ENCODE assay signal across 22 cellular contexts in genomic region chr11:15093432-15093831, GRCh38. TPM values are rescaled to one million over a fixed set of nuclear protein-coding genes. Genes with fewer than 3 reads are reported as not detected.
DNase-seq lines count a peak whose midpoint lies in the region; ATAC-seq and TF ChIP-seq lines count a peak whose summit lies in the region.
"Had no signal": no experiment of that assay in that cellular context is flagged by ENCODE, and none has a peak within 500 bp of the region (broad histone marks: within the 10 kb centered on the region; RNA-seq: fewer than 3 reads in every experiment).

No MANE protein-coding gene starts in this region.

- H3K27ac Mint-ChIP-seq in chondrocyte (ENCODE audit: unreplicated experiment), result no peak overlapping the region
- H3K27ac Mint-ChIP-seq: CD8-positive, alpha-beta memory T cell had no signal

- H3K36me3 Mint-ChIP-seq in chondrocyte (ENCODE audit: low read depth), result no peaks in the 10 kb centered on the region
- H3K36me3 Mint-ChIP-seq: CD8-positive, alpha-beta memory T cell had no signal

- H3K4me3 Mint-ChIP-seq in chondrocyte (ENCODE audit: unreplicated experiment), result no peak overlapping the region
- H3K4me3 Mint-ChIP-seq: activated T-cell treated with anti-CD3 and anti-CD28 coated beads, Interleukin-2, amount 50 U/mL, for 4 hours; CD8-positive, alpha-beta memory T cell had no signal

- H3K27me3 Mint-ChIP-seq in chondrocyte (ENCODE audit: low read depth), result peaks cover 23% of the 10 kb centered on the region

- peaks cover 7% of the 10 kb centered on the region for H3K9me3 Mint-ChIP-seq in chondrocyte (ENCODE audit: low read depth)
- H3K9me3 Mint-ChIP-seq: activated T-cell treated with anti-CD3 and anti-CD28 coated beads, Interleukin-2, amount 50 U/mL, for 4 hours had no signal

- peak; percentile 21 for DNase-seq in SKM-1 treated with dmso at 0.1 percent for 144 hours (lab: John Stamatoyannopoulos, UW; ENCODE audit: unreplicated experiment)
- DNase-seq in SKM-1 (lab: John Stamatoyannopoulos, UW; ENCODE audit: unreplicated experiment), result no peak
- no peak for DNase-seq in chondrocyte (ENCODE audit: low spot score)
- no peak for DNase-seq in NCI-H1105 (lab: John Stamatoyannopoulos, UW)
- DNase-seq in retina, result no peak
- DNase-seq: activated CD4-positive, alpha-beta T cell treated with anti-CD3 and anti-CD28 coated beads for 48 hours; activated T-cell treated with anti-CD3 and anti-CD28 coated beads, Interleukin-2, amount 50 U/mL, for 4 hours; adrenal gland; CD8-positive, alpha-beta memory T cell; H7; islet precursor cell; midbrain; NCI-H187 treated with DMSO at 0.1 percent for 48 hours; NCI-H526 treated with DMSO at 0.1 percent for 48 hours; pancreas; RPMI8226; small intestine; stomach had no signal

- H3K4me1 Mint-ChIP-seq in chondrocyte (ENCODE audit: low read depth), result no peaks in the 10 kb centered on the region
- H3K4me1 Mint-ChIP-seq: CD8-positive, alpha-beta memory T cell had no signal

- ATAC-seq in HG02610 (IDR thresholded peaks at IDR 0.05; ENCODE audit: unreplicated experiment), result peak; percentile 87
- ATAC-seq in HG03469 (IDR thresholded peaks at IDR 0.05; ENCODE audit: unreplicated experiment), result peak; percentile 95
- no peak for ATAC-seq in GM19035 (IDR thresholded peaks at IDR 0.05; ENCODE audit: unreplicated experiment)
- ATAC-seq: activated T-cell treated with anti-CD3 and anti-CD28 coated beads, Interleukin-2, amount 50 U/mL, for 4 hours; K562; pancreas had no signal

- TF ChIP-seq CTCF in chondrocyte (IDR thresholded peaks at IDR 0.05), result no peak

RNA-seq across cellular contexts. Expression of gene CALCB, which starts 20.0 kb away (rescaled TPM):
- total RNA-seq in chondrocyte, result not detected in 3 replicates
- total RNA-seq: K562 had no signal

RNA-seq across cellular contexts. Expression of gene INSC, which starts 21.3 kb away (rescaled TPM):
- not detected in 3 replicates for total RNA-seq in chondrocyte
- total RNA-seq: activated T-cell treated with anti-CD3 and anti-CD28 coated beads, Interleukin-2, amount 50 U/mL, for 4 hours; CD8-positive, alpha-beta memory T cell; H7; K562 had no signal
